In the genomic region with DNA sequence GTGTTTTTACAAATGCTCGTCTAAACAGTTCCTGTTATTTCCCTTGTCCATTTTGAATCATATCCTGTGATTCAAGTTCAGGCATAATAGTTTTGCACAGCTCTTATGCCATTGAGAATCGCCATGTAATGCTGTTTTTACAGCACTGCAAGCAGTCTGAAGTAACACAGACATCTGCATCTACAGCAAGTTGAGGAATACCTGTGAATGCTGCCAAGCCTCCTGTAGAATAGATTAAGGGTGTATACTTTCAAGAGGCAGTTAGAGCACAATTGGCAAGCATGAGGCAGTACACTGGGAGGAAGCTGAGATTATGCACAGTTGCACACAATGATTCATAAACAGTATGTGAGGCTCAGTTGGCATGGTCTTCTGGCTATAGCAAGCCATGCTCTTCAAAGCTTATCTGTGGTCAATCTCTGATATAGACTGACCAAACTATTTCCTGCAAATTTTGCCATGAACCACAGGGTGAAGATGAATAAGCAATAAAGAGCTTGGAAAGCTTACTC, we compare ENCODE assay signal across 11 cellular contexts.
DNase-seq lines count a peak whose midpoint lies in the region; ATAC-seq and TF ChIP-seq lines count a peak whose summit lies in the region.
"Had no signal": no experiment of that assay in that cellular context is flagged by ENCODE, and none has a peak within 500 bp of the region (broad histone marks: within the 10 kb centered on the region; RNA-seq: fewer than 3 reads in every experiment).

No MANE protein-coding gene starts in this region.

- no peaks in the 10 kb centered on the region for H3K9me3 ChIP-seq in IMR-90 (ENCODE audit: control insufficient read depth, insufficient read depth, low read length)

- H3K27me3 ChIP-seq in IMR-90 (ENCODE audit: control insufficient read depth, insufficient read depth, low read length), result no peaks in the 10 kb centered on the region

- no peak overlapping the region for H4K91ac ChIP-seq in IMR-90 (ENCODE audit: insufficient read depth, low read depth, low read length)

- DNase-seq in ACHN (peak; percentile 81), IMR-90 (peak; percentile 93), astrocyte of the spinal cord (ENCODE audit: low read depth, low spot score) (peak; percentile 99), left colon (peak in 1 of 2 donors; percentile 27), activated T-cell treated with anti-CD3 and anti-CD28 coated beads for 4 hours (no peak)
- DNase-seq in activated T-helper 1 cell treated with anti-CD3 and anti-CD28 coated beads, Interleukin-12 subunit alpha, Interleukin-12 subunit beta, Interleukin-2, Interleukin-4 antibody, amounts not matched to agents 30 ng/mL and 10 ng/mL and 1 ng/mL, durations not matched to agents 14 hours and 24 hours and 36 hours (ENCODE audit: low spot score), result no peak
- DNase-seq: DMS153 had no signal

- no peak overlapping the region for H3K9ac ChIP-seq in IMR-90 (ENCODE audit: low read depth, low read length)

- WGBS in IMR-90 (ENCODE audit: extremely low coverage in 2 of 2, insufficient read length in 1 of 2), 2 experiments, result no CpG with 5 or more reads among the region's 2 CpGs

- peak overlapping the region in 1 of 2 experiments; percentile 48; a peak in 1 of 4 replicates for H4K8ac ChIP-seq in IMR-90 (ENCODE audit: low read depth in 2 of 2, low read length in 2 of 2)

- H2BK20ac ChIP-seq in IMR-90 (ENCODE audit: low read depth, low read length), result peak overlapping the region; percentile 88

- peak overlapping the region; percentile 54; the same call in 1 of the 2 replicates for H3K4ac ChIP-seq in IMR-90 (ENCODE audit: low read depth, low read length)

- H3K4me1 Mint-ChIP-seq in activated T-helper 1 cell treated with anti-CD3 and anti-CD28 coated beads, Interleukin-12 subunit alpha, Interleukin-12 subunit beta, Interleukin-2, Interleukin-4 antibody, amounts not matched to agents 30 ng/mL and 10 ng/mL and 1 ng/mL, durations not matched to agents 14 hours and 24 hours and 36 hours (ENCODE audit: low read depth), result no peaks in the 10 kb centered on the region

- ATAC-seq in IMR-90 (ENCODE audit: low read depth) (peak; percentile 80), left colon (peak; percentile 68), GM19463 (IDR thresholded peaks at IDR 0.05; ENCODE audit: unreplicated experiment) (no peak), HG02678 (IDR thresholded peaks at IDR 0.05; ENCODE audit: unreplicated experiment) (no peak)
- ATAC-seq: K562 had no signal

- no peak overlapping the region; the same call in 2 of the 3 replicates for H2BK15ac ChIP-seq in IMR-90 (ENCODE audit: low read depth, low read length)

- no peaks in the 10 kb centered on the region for H3K36me3 Mint-ChIP-seq in activated T-helper 1 cell treated with anti-CD3 and anti-CD28 coated beads, Interleukin-12 subunit alpha, Interleukin-12 subunit beta, Interleukin-2, Interleukin-4 antibody, amounts not matched to agents 30 ng/mL and 10 ng/mL and 1 ng/mL, durations not matched to agents 14 hours and 24 hours and 36 hours (ENCODE audit: low read depth)

- H4K5ac ChIP-seq in IMR-90 (ENCODE audit: low read depth, low read length), result peak overlapping the region; percentile 2; the same call in 1 of the 2 replicates

- no peak overlapping the region for H3K27ac Mint-ChIP-seq in activated T-helper 1 cell treated with anti-CD3 and anti-CD28 coated beads, Interleukin-12 subunit alpha, Interleukin-12 subunit beta, Interleukin-2, Interleukin-4 antibody, amounts not matched to agents 30 ng/mL and 10 ng/mL and 1 ng/mL, durations not matched to agents 14 hours and 24 hours and 36 hours

- H3K27me3 Mint-ChIP-seq in activated T-helper 1 cell treated with anti-CD3 and anti-CD28 coated beads, Interleukin-12 subunit alpha, Interleukin-12 subunit beta, Interleukin-2, Interleukin-4 antibody, amounts not matched to agents 30 ng/mL and 10 ng/mL and 1 ng/mL, durations not matched to agents 14 hours and 24 hours and 36 hours (ENCODE audit: insufficient read depth), result peaks cover 9% of the 10 kb centered on the region

- H3K9me3 Mint-ChIP-seq in activated T-helper 1 cell treated with anti-CD3 and anti-CD28 coated beads, Interleukin-12 subunit alpha, Interleukin-12 subunit beta, Interleukin-2, Interleukin-4 antibody, amounts not matched to agents 30 ng/mL and 10 ng/mL and 1 ng/mL, durations not matched to agents 14 hours and 24 hours and 36 hours, result no peaks in the 10 kb centered on the region
- H3K9me3 Mint-ChIP-seq: neural crest cell had no signal

- no peaks in the 10 kb centered on the region for H4K20me1 ChIP-seq in IMR-90 (ENCODE audit: insufficient read depth, low read length)

- dilution Hi-C loops in IMR-90 (cut with HindIII; ENCODE audit: low sequenced_read_pairs, unreplicated experiment), result no loop called here

- H3K27ac ChIP-seq in IMR-90 (ENCODE audit: insufficient read depth, low read length), result no peak overlapping the region; the same call in 1 of the 2 replicates

- peaks cover 9% of the 10 kb centered on the region for H3K4me1 ChIP-seq in IMR-90 (ENCODE audit: control insufficient read depth, insufficient read depth, low read length)

- H3K79me1 ChIP-seq in IMR-90 (ENCODE audit: low read depth in 1 of 2, low read length in 2 of 2), result no peaks in the 10 kb centered on the region

- CTCF ChIA-PET in IMR-90 (lab: Yijun Ruan, JAX), result interaction anchor here (0.5 to 1.0 kb wide), 3 partner anchors 13 to 468 kb away, joined by 3 to 6 read pairs (median 4); no protein-coding TSS in a partner anchor

- intact Hi-C loops in IMR-90 (cut with micrococcal nuclease), result no loop called here
- intact Hi-C loops in left colon (cut with DNase I, micrococcal nuclease), result no loop called here
- intact Hi-C loops in activated T-helper 1 cell treated with anti-CD3 and anti-CD28 coated beads, Interleukin-12 subunit alpha, Interleukin-12 subunit beta, Interleukin-2, Interleukin-4 antibody, amounts not matched to agents 30 ng/mL and 10 ng/mL and 1 ng/mL, durations not matched to agents 14 hours and 24 hours and 36 hours (cut with micrococcal nuclease), result no loop called here

- peak overlapping the region; percentile 66 for H2BK5ac ChIP-seq in IMR-90 (ENCODE audit: low read depth, low read length, poor library complexity, severe bottlenecking)

- no TSS peak for BruUV-seq in IMR-90 (replicated peaks; lab: Mats Ljungman, UMichigan)

- H3K14ac ChIP-seq in IMR-90 (replicated peaks; ENCODE audit: low read depth, low read length), result 0 out of 2 replicates have a peak overlapping the region, but pooled peaks have one; percentile 30

- no peak overlapping the region for H2AK5ac ChIP-seq in IMR-90 (ENCODE audit: low read depth, low read length)

- H3K18ac ChIP-seq in IMR-90 (ENCODE audit: low read depth, low read length), result peak overlapping the region; percentile 32; the same call in 1 of the 2 replicates

- H3K23ac ChIP-seq in IMR-90 (ENCODE audit: low read depth, low read length), result peak overlapping the region; percentile 57; the same call in 1 of the 2 replicates

- TF ChIP-seq POLR2A in IMR-90 (IDR thresholded peaks at IDR 0.05; ENCODE audit: low read depth, low read length), result no peak

- H2AK9ac ChIP-seq in IMR-90 (replicated peaks; ENCODE audit: low read depth, low read length, poor library complexity), result no peak overlapping the region

- TF ChIP-seq CTCF in IMR-90 (conservative IDR thresholded peaks at IDR 0.05; ENCODE audit: low read depth, low read length) (no peak), astrocyte of the spinal cord (IDR thresholded peaks at IDR 0.05; ENCODE audit: low read depth, low read length) (no peak)

- H3K36me3 ChIP-seq in IMR-90 (ENCODE audit: control insufficient read depth, insufficient read depth, low read length), result no peaks in the 10 kb centered on the region

- H2BK120ac ChIP-seq in IMR-90 (ENCODE audit: low read depth, low read length), result peak overlapping the region; percentile 76

- peak overlapping the region; percentile 45 for H2AFZ ChIP-seq in IMR-90 (replicated peaks; ENCODE audit: low read length, poor library complexity)

- H3K56ac ChIP-seq in IMR-90 (ENCODE audit: extremely low read depth, insufficient read depth, low read length), result no peak overlapping the region

- H3K4me3 Mint-ChIP-seq in activated T-helper 1 cell treated with anti-CD3 and anti-CD28 coated beads, Interleukin-12 subunit alpha, Interleukin-12 subunit beta, Interleukin-2, Interleukin-4 antibody, amounts not matched to agents 30 ng/mL and 10 ng/mL and 1 ng/mL, durations not matched to agents 14 hours and 24 hours and 36 hours, result no peak overlapping the region
- H3K4me3 Mint-ChIP-seq: neural crest cell had no signal

- 0 out of 2 replicates have a peak, but pooled peaks cover 3% of the 10 kb centered on the region for H3K9me1 ChIP-seq in IMR-90 (ENCODE audit: insufficient read depth, low read length)

- POLR2A ChIA-PET in IMR-90 (lab: Charles Lee; ENCODE audit: unreplicated experiment), result no interaction called here

- no peak for TF ChIP-seq RAD21 in IMR-90 (IDR thresholded peaks at IDR 0.05; ENCODE audit: low read length)

- in situ Hi-C loops in ACHN (cut with HindIII; ENCODE audit: low pct_ligation_motif_present, low pct_unique_long_range_greater_than_20kb, low sequenced_read_pairs), result no loop called here
- in situ Hi-C loops in IMR-90 (cut with MboI; ENCODE audit: low sequenced_read_pairs), result no loop called here
- in situ Hi-C loops in astrocyte of the spinal cord (cut with HindIII; ENCODE audit: low sequenced_read_pairs), result no loop called here

- H3K4me2 ChIP-seq in IMR-90 (ENCODE audit: low read depth, low read length), result peak overlapping the region; percentile 7; the same call in 1 of the 2 replicates

- no peak overlapping the region for H3K4me3 ChIP-seq in IMR-90 (ENCODE audit: insufficient read depth, low read depth, low read length)
- no peak overlapping the region for H3K4me3 ChIP-seq in astrocyte of the spinal cord (ENCODE audit: low read depth, low read length)
- H3K4me3 ChIP-seq: K562 had no signal

TF ChIP-seq in IMR-90, 13 proteins besides CTCF, POLR2A, EP300 and RAD21:
- no peak for TF ChIP-seq MXI1 (IDR thresholded peaks at IDR 0.05; ENCODE audit: borderline replicate concordance, low read depth, low read length)
- peak; percentile 52; the same call in 1 of the 2 replicates for TF ChIP-seq MAFK (IDR thresholded peaks at IDR 0.05; ENCODE audit: low read depth, low read length)
- TF ChIP-seq NFE2L2 (IDR thresholded peaks at IDR 0.05; ENCODE audit: low read depth, low read length), result 0 out of 2 replicates have a peak, but pooled peaks have one; percentile 39

Comparison
In these comparisons a context has a peak if more than half of its experiments do, and no peak if none do; other contexts are left out.
1. DNase-seq: peak in ACHN (single experiment), IMR-90 (single experiment) and astrocyte of the spinal cord (single experiment); none in activated T-cell treated with anti-CD3 and anti-CD28 coated beads for 4 hours (single experiment) and activated T-helper 1 cell treated with anti-CD3 and anti-CD28 coated beads, Interleukin-12 subunit alpha, Interleukin-12 subunit beta, Interleukin-2, Interleukin-4 antibody, amounts not matched to agents 30 ng/mL and 10 ng/mL and 1 ng/mL, durations not matched to agents 14 hours and 24 hours and 36 hours (single experiment).
2. ATAC-seq: peak in IMR-90 (single experiment) and left colon (single experiment); none in GM19463 (single experiment) and HG02678 (single experiment).